8 cellular contexts compared by ENCODE assay signal in the genomic region with DNA sequence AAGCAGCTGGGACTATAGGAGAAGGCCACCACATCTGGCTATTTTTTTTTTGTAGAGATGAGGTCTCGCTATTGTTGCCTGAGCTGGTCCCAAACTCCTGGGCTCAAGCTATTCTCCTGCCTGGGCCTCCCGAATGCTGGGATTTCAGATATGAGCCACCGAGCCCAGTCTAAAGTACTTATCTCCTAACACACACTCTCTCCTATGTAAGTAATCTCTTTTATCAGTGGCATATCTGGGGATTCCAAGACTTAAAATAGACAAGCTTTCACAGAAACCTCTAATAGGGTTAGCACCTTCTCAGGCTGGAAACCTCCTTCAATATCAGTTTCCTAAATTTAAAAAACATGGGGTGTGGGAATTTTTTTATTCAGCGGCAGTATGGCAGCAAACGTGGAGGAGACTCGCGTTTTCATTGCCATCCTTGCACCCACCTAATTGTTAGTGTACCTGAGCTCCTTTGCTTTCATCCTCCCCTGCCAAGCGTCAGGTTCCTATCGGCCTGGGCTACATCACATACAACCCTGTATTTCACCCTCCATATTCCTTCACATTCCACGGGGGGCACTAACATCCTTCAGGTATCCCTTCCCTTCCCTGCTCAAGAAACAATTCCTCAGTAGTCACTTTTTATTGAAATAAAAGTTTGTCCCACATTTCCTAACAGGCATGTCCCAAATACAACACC. TPM values are rescaled to one million over a fixed set of nuclear protein-coding genes. Genes with fewer than 3 reads are reported as not detected.
DNase-seq lines count a peak whose midpoint lies in the region; ATAC-seq, FAIRE-seq and TF ChIP-seq lines count a peak whose summit lies in the region.

No MANE protein-coding gene starts in this region.

- FAIRE-seq in RCC 7860 (lab: Jason Lieb, UNC): no peak

- DNase-seq in GM23338 (ENCODE audit: low spot score): peak; percentile 58
- DNase-seq in RCC 7860 (ENCODE audit: low spot score): peak; percentile 9
- peak; percentile 16 for DNase-seq in epithelial cell of esophagus (ENCODE audit: low read depth)
- no peak for DNase-seq in AG20443 (ENCODE audit: low spot score)

- H3K27me3 Mint-ChIP-seq in GM23338 (ENCODE audit: insufficient read depth, low read depth, poor library complexity): peaks cover 20% of the 10 kb centered on the region

- peak in 1 of 2 experiments; percentile 27; a peak in 2 of 4 replicates for TF ChIP-seq CTCF in GM23338 (conservative IDR thresholded peaks at IDR 0.05; ENCODE audit: low read depth in 2 of 2)
- no peak for TF ChIP-seq CTCF in epithelial cell of esophagus (IDR thresholded peaks at IDR 0.05; ENCODE audit: insufficient read depth, low read depth, low read length, missing control alignments)
- TF ChIP-seq CTCF in parathyroid adenoma (IDR thresholded peaks at IDR 0.05): no peak

- peaks cover 11% of the 10 kb centered on the region for H3K9me3 Mint-ChIP-seq in GM23338

- H3K27ac ChIP-seq in GM23338 (ENCODE audit: low read depth): peak overlapping the region; percentile 94; the same call in 1 of the 2 replicates
- peak overlapping the region; percentile 86 for H3K27ac ChIP-seq in parathyroid adenoma

- H3F3A ChIP-seq in GM23338 (replicated peaks; ENCODE audit: low read depth): 0 out of 2 replicates have a peak, but pooled peaks cover 14% of the 10 kb centered on the region

- H3K27me3 ChIP-seq in GM23338 (ENCODE audit: insufficient read depth) (peaks cover 18% of the 10 kb centered on the region), parathyroid adenoma (ENCODE audit: control insufficient read depth, insufficient read depth, low read length) (no peaks in the 10 kb centered on the region)

- no peaks in the 10 kb centered on the region for H4K20me1 ChIP-seq in GM23338 (replicated peaks; ENCODE audit: insufficient read depth)

- H3K9me2 ChIP-seq in GM23338 (ENCODE audit: insufficient read depth): peaks cover 5% of the 10 kb centered on the region; the same call in 1 of the 2 replicates

- H3K36me3 Mint-ChIP-seq in GM23338 (ENCODE audit: low read depth): peaks cover 5% of the 10 kb centered on the region; the same call in 2 of the 3 replicates

- peak overlapping the region; percentile 88 for H3K4me3 Mint-ChIP-seq in GM23338

- H3K36me3 ChIP-seq in GM23338 (ENCODE audit: insufficient read depth) (no peaks in the 10 kb centered on the region), parathyroid adenoma (ENCODE audit: control insufficient read depth, insufficient read depth, low read length) (no peaks in the 10 kb centered on the region)

- H3K4me2 ChIP-seq in GM23338 (peak overlapping the region; percentile 80), parathyroid adenoma (ENCODE audit: low read length) (peak overlapping the region; percentile 86)

- peaks cover 29% of the 10 kb centered on the region for H3K4me1 Mint-ChIP-seq in GM23338

- no peak overlapping the region for H3K9ac ChIP-seq in parathyroid adenoma

- H2AFZ ChIP-seq in GM23338: peak overlapping the region; percentile 88; the same call in 1 of the 2 replicates
- peak overlapping the region; percentile 90 for H2AFZ ChIP-seq in parathyroid adenoma

- H3K4me3 ChIP-seq in GM23338: peak overlapping the region; percentile 79
- H3K4me3 ChIP-seq in epithelial cell of esophagus (ENCODE audit: low read length): peak overlapping the region; percentile 69
- H3K4me3 ChIP-seq in parathyroid adenoma (ENCODE audit: low read depth, low read length): peak overlapping the region; percentile 90

- H3K79me2 ChIP-seq in GM23338 (replicated peaks; ENCODE audit: insufficient read depth): peaks cover 12% of the 10 kb centered on the region
- peaks cover 37% of the 10 kb centered on the region for H3K79me2 ChIP-seq in parathyroid adenoma

- H3K4me1 ChIP-seq in GM23338 (ENCODE audit: insufficient read depth): peaks cover 37% of the 10 kb centered on the region
- peaks cover 8% of the 10 kb centered on the region for H3K4me1 ChIP-seq in parathyroid adenoma

- no peaks in the 10 kb centered on the region for H3K9me3 ChIP-seq in parathyroid adenoma (ENCODE audit: control insufficient read depth, low read length)

- ATAC-seq in GM23338: peak; percentile 29
- no peak for ATAC-seq in HG02588 (IDR thresholded peaks at IDR 0.05; ENCODE audit: unreplicated experiment)
- ATAC-seq in GM19035 (IDR thresholded peaks at IDR 0.05; ENCODE audit: unreplicated experiment): no peak
- ATAC-seq in GM21381 (IDR thresholded peaks at IDR 0.05; ENCODE audit: unreplicated experiment): no peak

- H3K27ac Mint-ChIP-seq in GM23338: peak overlapping the region; percentile 87

TF ChIP-seq in GM23338, 12 proteins besides CTCF, POLR2A, EP300 and RAD21 (continues in another document):
- TF ChIP-seq STAT1 (IDR thresholded peaks at IDR 0.05; ENCODE audit: unreplicated experiment): no peak
- TF ChIP-seq ZNF114 (CRISPR knock-in tag; IDR thresholded peaks at IDR 0.05): no peak
- TF ChIP-seq, protein P1, sequence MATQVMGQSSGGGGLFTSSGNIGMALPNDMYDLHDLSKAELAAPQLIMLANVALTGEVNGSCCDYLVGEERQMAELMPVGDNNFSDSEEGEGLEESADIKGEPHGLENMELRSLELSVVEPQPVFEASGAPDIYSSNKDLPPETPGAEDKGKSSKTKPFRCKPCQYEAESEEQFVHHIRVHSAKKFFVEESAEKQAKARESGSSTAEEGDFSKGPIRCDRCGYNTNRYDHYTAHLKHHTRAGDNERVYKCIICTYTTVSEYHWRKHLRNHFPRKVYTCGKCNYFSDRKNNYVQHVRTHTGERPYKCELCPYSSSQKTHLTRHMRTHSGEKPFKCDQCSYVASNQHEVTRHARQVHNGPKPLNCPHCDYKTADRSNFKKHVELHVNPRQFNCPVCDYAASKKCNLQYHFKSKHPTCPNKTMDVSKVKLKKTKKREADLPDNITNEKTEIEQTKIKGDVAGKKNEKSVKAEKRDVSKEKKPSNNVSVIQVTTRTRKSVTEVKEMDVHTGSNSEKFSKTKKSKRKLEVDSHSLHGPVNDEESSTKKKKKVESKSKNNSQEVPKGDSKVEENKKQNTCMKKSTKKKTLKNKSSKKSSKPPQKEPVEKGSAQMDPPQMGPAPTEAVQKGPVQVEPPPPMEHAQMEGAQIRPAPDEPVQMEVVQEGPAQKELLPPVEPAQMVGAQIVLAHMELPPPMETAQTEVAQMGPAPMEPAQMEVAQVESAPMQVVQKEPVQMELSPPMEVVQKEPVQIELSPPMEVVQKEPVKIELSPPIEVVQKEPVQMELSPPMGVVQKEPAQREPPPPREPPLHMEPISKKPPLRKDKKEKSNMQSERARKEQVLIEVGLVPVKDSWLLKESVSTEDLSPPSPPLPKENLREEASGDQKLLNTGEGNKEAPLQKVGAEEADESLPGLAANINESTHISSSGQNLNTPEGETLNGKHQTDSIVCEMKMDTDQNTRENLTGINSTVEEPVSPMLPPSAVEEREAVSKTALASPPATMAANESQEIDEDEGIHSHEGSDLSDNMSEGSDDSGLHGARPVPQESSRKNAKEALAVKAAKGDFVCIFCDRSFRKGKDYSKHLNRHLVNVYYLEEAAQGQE (IDR thresholded peaks at IDR 0.05; ENCODE audit: unreplicated experiment): no peak
- TF ChIP-seq POLR2AphosphoS5 (IDR thresholded peaks at IDR 0.05; ENCODE audit: low read depth): no peak

RNA-seq across cellular contexts. Expression of a gene that starts 1.1 kb away (rescaled TPM):
- 16.3 and 16.9 TPM in 2 replicates for total RNA-seq in GM23338 (2014; rRNA removed; shearing (Covaris generic))
- 17.5 and 18.0 TPM in 2 replicates for polyA plus RNA-seq in GM23338 (2016; fragmentation: Nextera tagmentation; extraction: Ambion mirVana)

RNA-seq across cellular contexts. Expression of a gene that starts 17.3 kb away (rescaled TPM):
- total RNA-seq in GM23338 (2014; rRNA removed; shearing (Covaris generic)): 2.6 and 8.8 TPM in 2 replicates
- polyA plus RNA-seq in GM23338 (2016; fragmentation: Nextera tagmentation; extraction: Ambion mirVana): 28.3 and 29.5 TPM in 2 replicates

RNA-seq across cellular contexts. Expression of a gene that starts 29.5 kb away (rescaled TPM):
- 110 and 129 TPM in 2 replicates for total RNA-seq in GM23338 (2014; rRNA removed; shearing (Covaris generic))
- 93.5 and 105 TPM in 2 replicates for polyA plus RNA-seq in GM23338 (2016; fragmentation: Nextera tagmentation; extraction: Ambion mirVana)

RNA-seq across cellular contexts. Expression of a gene that starts 36.7 kb away (rescaled TPM):
- 0.10 and 0.54 TPM in 2 replicates for total RNA-seq in GM23338 (2014; rRNA removed; shearing (Covaris generic))
- polyA plus RNA-seq in GM23338 (2016; fragmentation: Nextera tagmentation; extraction: Ambion mirVana): 0.65 and 0.83 TPM in 2 replicates

RNA-seq across cellular contexts. Expression of a gene that starts 54.8 kb away (rescaled TPM):
- 57.6 and 81.2 TPM in 2 replicates for total RNA-seq in GM23338 (2014; rRNA removed; shearing (Covaris generic))
- 123 and 138 TPM in 2 replicates for polyA plus RNA-seq in GM23338 (2016; fragmentation: Nextera tagmentation; extraction: Ambion mirVana)
